In genomic region chr1:193187114-193187513, GRCh38 we compare ENCODE assay signal across 14 cellular contexts. TPM values are rescaled to one million over a fixed set of nuclear protein-coding genes. Genes with fewer than 3 reads are reported as not detected.
DNase-seq lines count a peak whose midpoint lies in the region; ATAC-seq and TF ChIP-seq lines count a peak whose summit lies in the region.
"Had no signal": no experiment of that assay in that cellular context is flagged by ENCODE, and none has a peak within 500 bp of the region (broad histone marks: within the 10 kb centered on the region; RNA-seq: fewer than 3 reads in every experiment).

No MANE protein-coding gene starts in this region.

- H3K23ac ChIP-seq in mesenchymal stem cell (ENCODE audit: low read length in 2 of 2): no peak overlapping the region

- TF ChIP-seq RAD21 in SK-N-SH (IDR thresholded peaks at IDR 0.05; ENCODE audit: low read length): no peak

- H3K14ac ChIP-seq in mesenchymal stem cell (ENCODE audit: low read length in 2 of 2): no peak overlapping the region

- TF ChIP-seq CTCF in heart left ventricle (IDR thresholded peaks at IDR 0.05) (no peak), SK-N-SH (IDR thresholded peaks at IDR 0.05) (no peak), thoracic aorta (IDR thresholded peaks at IDR 0.05) (no peak)

- no peak overlapping the region for H2BK120ac ChIP-seq in mesenchymal stem cell (ENCODE audit: low read depth, low read length)

- H3K4me2 ChIP-seq in SK-N-SH (peak overlapping the region; percentile 90), mesenchymal stem cell (ENCODE audit: low read length, poor library complexity, severe bottlenecking) (no peak overlapping the region)

- peak overlapping the region; percentile 46; the same call in 1 of the 2 replicates for H3K9ac ChIP-seq in SK-N-SH
- H3K9ac ChIP-seq in mesenchymal stem cell (ENCODE audit: low read length): peak overlapping the region; percentile 76

- no peak overlapping the region for H3K4ac ChIP-seq in mesenchymal stem cell (ENCODE audit: low read depth in 1 of 2, low read length in 2 of 2)

- POLR2A ChIA-PET in SK-N-SH (lab: Yijun Ruan, JAX): no interaction called here

- H4K8ac ChIP-seq in mesenchymal stem cell (ENCODE audit: low read length): no peak overlapping the region

- H2BK5ac ChIP-seq in mesenchymal stem cell (ENCODE audit: low read depth, low read length, poor library complexity, severe bottlenecking): no peak overlapping the region

- no peak for DNase-seq in heart left ventricle
- no peak for DNase-seq in cardiac septum (ENCODE audit: low spot score)
- DNase-seq in SK-N-SH: no peak
- no peak for DNase-seq in mesenchymal stem cell
- no peak for DNase-seq in thoracic aorta (ENCODE audit: low spot score)
- DNase-seq in stimulated activated CD4-positive, alpha-beta T cell treated with anti-CD3 and anti-CD28 coated beads, Interleukin-15, amount 100 ng/mL, for 24 hours: no peak
- no peak for DNase-seq in mucosa of gallbladder (ENCODE audit: low spot score)
- no peak for DNase-seq in 8988T
- DNase-seq: activated CD4-positive, alpha-beta T cell treated with anti-CD3 and anti-CD28 coated beads, Interleukin-2, amount 50 U/mL, for 48 hours; activated naive CD4-positive, alpha-beta T cell; DMS79; endodermal cell had no signal

- TF ChIP-seq EP300 in SK-N-SH (IDR thresholded peaks at IDR 0.05; ENCODE audit: borderline replicate concordance in 1 of 2, low read depth in 1 of 2, low read length in 1 of 2): no peak

- H3K9me3 ChIP-seq in heart left ventricle (peaks cover 0 to 2% (median under 1%) of the 10 kb centered on the region in 12 donors), SK-N-SH (no peaks in the 10 kb centered on the region), mesenchymal stem cell (ENCODE audit: control insufficient read depth, low read length) (no peaks in the 10 kb centered on the region), thoracic aorta (no peaks in the 10 kb centered on the region)
- H3K9me3 ChIP-seq: body of pancreas had no signal

- no peak overlapping the region for H4K91ac ChIP-seq in mesenchymal stem cell (ENCODE audit: low read length)

- H3K79me2 ChIP-seq in SK-N-SH (ENCODE audit: insufficient read depth): peaks cover 67% of the 10 kb centered on the region

- WGBS in heart left ventricle, 4 donors: 54 to 69% (median 61%) methylated on average over 1 of the region's 1 CpG
- 93% methylated on average over 1 of the region's 1 CpG for WGBS in SK-N-SH (ENCODE audit: low lambda C conversion rate)
- no CpG with 5 or more reads among the region's 1 CpG for WGBS in mesenchymal stem cell

- no peaks in the 10 kb centered on the region for H3K27me3 ChIP-seq in heart left ventricle
- no peaks in the 10 kb centered on the region for H3K27me3 ChIP-seq in SK-N-SH (ENCODE audit: insufficient read depth)
- no peaks in the 10 kb centered on the region for H3K27me3 ChIP-seq in mesenchymal stem cell (ENCODE audit: control insufficient read depth in 1 of 2, insufficient read depth in 1 of 2, low read length in 2 of 2)
- no peaks in the 10 kb centered on the region for H3K27me3 ChIP-seq in thoracic aorta (replicated peaks; ENCODE audit: insufficient read depth)
- H3K27me3 ChIP-seq: body of pancreas, Peyer's patch had no signal

- intact Hi-C loops in heart left ventricle (cut with DNase I) (loop anchor here in 8 of 10 donors (5.0 to 10.0 kb wide), 11 partner anchors 148 to 1108 kb away; no protein-coding TSS in a partner anchor), cardiac septum (cut with DNase I) (loop anchor here (5.0 to 10.0 kb wide), 7 partner anchors 220 to 1108 kb away; no protein-coding TSS in a partner anchor)

- no peak overlapping the region for H2BK12ac ChIP-seq in mesenchymal stem cell (ENCODE audit: low read length in 2 of 2)

- no peak overlapping the region for H2AK5ac ChIP-seq in mesenchymal stem cell (ENCODE audit: low read length, severe bottlenecking)

- H3K27ac ChIP-seq in heart left ventricle (peak overlapping the region; percentile 37 to 78 (median 74)), SK-N-SH (ENCODE audit: low read depth in 2 of 2, low read length in 1 of 2) (peak overlapping the region; percentile 62 to 85), mesenchymal stem cell (ENCODE audit: low read length, poor library complexity, severe bottlenecking) (no peak overlapping the region), thoracic aorta (no peak overlapping the region)

- H3K4me3 ChIP-seq in heart left ventricle: peak overlapping the region in 10 of 12 donors; percentile 6 to 58 (median 51)
- H3K4me3 ChIP-seq in SK-N-SH (ENCODE audit: low read depth in 2 of 2, low read length in 1 of 2): no peak overlapping the region; a peak in 1 of 4 replicates
- H3K4me3 ChIP-seq in mesenchymal stem cell (ENCODE audit: insufficient read depth in 1 of 2, low read depth in 1 of 2, low read length in 2 of 2): no peak overlapping the region
- peak overlapping the region; percentile 59 for H3K4me3 ChIP-seq in thoracic aorta
- H3K4me3 ChIP-seq: body of pancreas had no signal

- ATAC-seq in heart left ventricle (no peak), thoracic aorta (ENCODE audit: insufficient number of reproducible peaks, low FRiP score, low read depth) (no peak)

- peaks cover 7% of the 10 kb centered on the region for H3F3A ChIP-seq in SK-N-SH (replicated peaks; ENCODE audit: insufficient read depth)

- no peak for TF ChIP-seq POLR2A in heart left ventricle (IDR thresholded peaks at IDR 0.05)

- H3K9me2 ChIP-seq in SK-N-SH: no peaks in the 10 kb centered on the region

- no peak overlapping the region for H2BK15ac ChIP-seq in mesenchymal stem cell (ENCODE audit: low read depth, poor library complexity, severe bottlenecking)

- peaks cover 13% of the 10 kb centered on the region; the same call in 1 of the 2 replicates for H4K20me1 ChIP-seq in SK-N-SH (ENCODE audit: insufficient read depth)

- H2AFZ ChIP-seq in SK-N-SH (ENCODE audit: low read depth) (no peak overlapping the region), mesenchymal stem cell (ENCODE audit: low read depth, low read length) (no peak overlapping the region)

- peaks cover 9% of the 10 kb centered on the region for H3K79me1 ChIP-seq in mesenchymal stem cell (replicated peaks; ENCODE audit: low read length, poor library complexity, severe bottlenecking)

- H3K36me3 ChIP-seq in heart left ventricle: peaks cover 0 to 2% (median 0%) of the 10 kb centered on the region in 9 donors
- peaks cover 0 to 2% of the 10 kb centered on the region in 2 experiments for H3K36me3 ChIP-seq in SK-N-SH (replicated peaks in 1 of 2; ENCODE audit: control insufficient read depth in 1 of 2, insufficient read depth in 2 of 2, low read length in 1 of 2)
- H3K36me3 ChIP-seq in mesenchymal stem cell (ENCODE audit: control insufficient read depth in 1 of 2, insufficient read depth in 2 of 2, low read depth in 1 of 2, low read length in 2 of 2): peaks cover 0 to 4% of the 10 kb centered on the region in 2 experiments
- no peaks in the 10 kb centered on the region for H3K36me3 ChIP-seq in thoracic aorta
- H3K36me3 ChIP-seq: Peyer's patch had no signal

- CTCF ChIA-PET in SK-N-SH (lab: Yijun Ruan, JAX): interaction anchor here (1.4 to 1.6 kb wide), 2 partner anchors 112 to 139 kb away, joined by 3 to 5 read pairs; no protein-coding TSS in a partner anchor

- H3K18ac ChIP-seq in mesenchymal stem cell (ENCODE audit: low read depth in 1 of 2, low read length in 2 of 2): no peak overlapping the region

- H3K4me1 ChIP-seq in heart left ventricle: peaks cover 0 to 59% (median 29%) of the 10 kb centered on the region in 12 donors
- H3K4me1 ChIP-seq in SK-N-SH (ENCODE audit: control insufficient read depth in 1 of 2, insufficient read depth in 2 of 2, low read depth in 1 of 2, low read length in 1 of 2): peaks cover 30 to 39% of the 10 kb centered on the region in 2 experiments; a peak in 3 of 4 replicates
- no peaks in the 10 kb centered on the region for H3K4me1 ChIP-seq in mesenchymal stem cell (ENCODE audit: control insufficient read depth, insufficient read depth, low read depth, low read length)
- H3K4me1 ChIP-seq in thoracic aorta (ENCODE audit: control insufficient read depth in 1 of 2, low read depth in 2 of 2): peaks cover 52 to 68% of the 10 kb centered on the region in 2 donors

TF ChIP-seq in SK-N-SH, 30 proteins besides CTCF, POLR2A, EP300 and RAD21:
- no peak for TF ChIP-seq NFIC (IDR thresholded peaks at IDR 0.05; ENCODE audit: borderline replicate concordance)
- TF ChIP-seq NRF1 (IDR thresholded peaks at IDR 0.05; ENCODE audit: low read depth, low read length): no peak
- TF ChIP-seq FOSL2 (IDR thresholded peaks at IDR 0.05; ENCODE audit: borderline replicate concordance, low read depth): no peak
TF ChIP-seq in SK-N-SH: peak in this region for 0.

RNA-seq across cellular contexts. Expression of gene B3GALT2, which starts 0.7 kb away (rescaled TPM):
- total RNA-seq in heart left ventricle: 10 to 100 TPM; 22.5 to 67.0 (median 54.5) TPM
- polyA plus RNA-seq in heart left ventricle: 10 to 100 TPM; 14.6 to 39.4 TPM
- total RNA-seq in cardiac septum: 30.3 TPM
- polyA plus RNA-seq in SK-N-SH (2012; rRNA removed): 0.23 and 0.37 TPM in 2 replicates
- polyA plus RNA-seq in SK-N-SH (2012; cell fraction: cytosol; rRNA removed): 0.64 and 0.73 TPM in 2 replicates
- polyA plus RNA-seq in SK-N-SH (2012; cell fraction: nucleus; rRNA removed): 0.06 and 0.25 TPM in 2 replicates
- polyA plus RNA-seq in mesenchymal stem cell (2013, experiment 1 of 2): 1.2 TPM
- 1.2 TPM for polyA plus RNA-seq in mesenchymal stem cell (2013, experiment 2 of 2)
- total RNA-seq in thoracic aorta: under 1 TPM; 0.21 to 0.27 TPM
- 132 TPM for total RNA-seq in mucosa of gallbladder
- total RNA-seq: endodermal cell had no signal

Comparison
In these comparisons a context has a peak if more than half of its experiments do, and no peak if none do; other contexts are left out.
1. H3K27ac ChIP-seq: peak in heart left ventricle (12 of 12) and SK-N-SH (2 of 2); none in mesenchymal stem cell (single experiment) and thoracic aorta (0 of 2).
2. H3K4me3 ChIP-seq: peak in heart left ventricle (10 of 12) and thoracic aorta (single experiment); none in SK-N-SH (0 of 2) and mesenchymal stem cell (0 of 2).
3. RNA of gene B3GALT2, which starts 0.7 kb away (total RNA-seq): 132 TPM in mucosa of gallbladder (single experiment), 22.5 to 67.0 TPM in heart left ventricle and 30.3 TPM in cardiac septum (single experiment); 0.21 to 0.27 TPM in thoracic aorta; every median in the first group is over 10 times any median in the second.